15 cellular contexts compared by ENCODE assay signal in the genomic region with DNA sequence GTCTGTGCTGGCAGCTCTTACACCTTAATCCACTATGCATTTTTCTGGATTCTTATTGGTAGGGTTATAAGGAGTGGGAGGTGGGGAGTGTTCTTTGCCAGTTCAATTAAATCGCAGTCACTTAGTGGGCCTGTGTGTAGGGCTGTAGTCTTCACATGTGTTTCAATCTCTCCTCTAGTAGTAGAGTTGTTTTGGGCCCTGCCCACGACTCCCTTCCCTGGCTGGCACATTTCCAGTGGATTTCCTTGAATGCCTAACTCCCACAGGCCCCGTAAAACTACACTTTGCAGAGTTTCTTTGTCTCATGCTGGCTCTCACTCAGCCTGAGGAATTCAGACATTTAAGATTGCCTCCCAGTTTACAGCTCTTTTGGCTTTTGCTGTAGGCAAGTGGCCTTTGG.
A peak's percentile ranks its signal among the peaks of the same experiment; 100 is the strongest.
DNase-seq lines count a peak whose midpoint lies in the region; ATAC-seq and TF ChIP-seq lines count a peak whose summit lies in the region.
"Had no signal": no experiment of that assay in that cellular context is flagged by ENCODE, and none has a peak within 500 bp of the region (broad histone marks: within the 10 kb centered on the region; RNA-seq: fewer than 3 reads in every experiment).

No MANE protein-coding gene starts in this region.

- H3K27me3 ChIP-seq in endodermal cell (ENCODE audit: control insufficient read depth, insufficient read depth, low read length, poor library complexity, severe bottlenecking): no peaks in the 10 kb centered on the region
- H3K27me3 ChIP-seq: heart left ventricle had no signal

- H3K4me1 ChIP-seq in endodermal cell (ENCODE audit: control insufficient read depth, insufficient read depth, low read length): peaks cover 6% of the 10 kb centered on the region

- DNase-seq in GM04504 (ENCODE audit: low read depth) (peak; percentile 1), NCI-H69 (lab: John Stamatoyannopoulos, UW) (peak; percentile 92), endodermal cell (peak; percentile 57), omental fat pad (ENCODE audit: low spot score) (peak; percentile 27), midbrain (lab: John Stamatoyannopoulos, UW) (no peak), G401 (ENCODE audit: low spot score) (no peak), cerebellar nuclear complex (lab: John Stamatoyannopoulos, UW) (no peak)
- DNase-seq: activated naive CD8-positive, alpha-beta T cell treated with anti-CD3 and anti-CD28 coated beads, Interleukin-2, amount 50 U/mL, for 24 hours; effector memory CD8-positive, alpha-beta T cell; MV-4-11 had no signal

- ATAC-seq in omental fat pad (ENCODE audit: low FRiP score) (peak; percentile 78), HG03439 (IDR thresholded peaks at IDR 0.05; ENCODE audit: unreplicated experiment) (no peak)
- ATAC-seq: activated naive CD8-positive, alpha-beta T cell treated with anti-CD3 and anti-CD28 coated beads, Interleukin-2, amount 50 U/mL, for 24 hours; effector memory CD8-positive, alpha-beta T cell; Right ventricle myocardium inferior had no signal

- H3K36me3 ChIP-seq in endodermal cell (ENCODE audit: control insufficient read depth, insufficient read depth, low read length): no peaks in the 10 kb centered on the region
- H3K36me3 ChIP-seq: heart left ventricle had no signal

- no peak overlapping the region for H3K4me3 Mint-ChIP-seq in endodermal cell
- H3K4me3 Mint-ChIP-seq: activated naive CD8-positive, alpha-beta T cell treated with anti-CD3 and anti-CD28 coated beads, Interleukin-2, amount 50 U/mL, for 24 hours; effector memory CD8-positive, alpha-beta T cell; memory B cell had no signal

- TF ChIP-seq CTCF in endodermal cell (conservative IDR thresholded peaks at IDR 0.05) (no peak), omental fat pad (IDR thresholded peaks at IDR 0.05) (no peak)

- H3K4me3 ChIP-seq in endodermal cell (ENCODE audit: low read length): no peak overlapping the region
- H3K4me3 ChIP-seq: heart left ventricle had no signal

- no peaks in the 10 kb centered on the region for H3K9me3 ChIP-seq in endodermal cell (ENCODE audit: control insufficient read depth, low read length)

- 49 to 84% methylated on average over 2 to 3 of the region's 3 CpGs for WGBS in endodermal cell (ENCODE audit: insufficient coverage in 1 of 2, insufficient read length in 1 of 2), 2 experiments

- peaks cover 12% of the 10 kb centered on the region for H3K4me1 Mint-ChIP-seq in endodermal cell
- H3K4me1 Mint-ChIP-seq: activated naive CD8-positive, alpha-beta T cell treated with anti-CD3 and anti-CD28 coated beads, Interleukin-2, amount 50 U/mL, for 24 hours; memory B cell had no signal

- no peaks in the 10 kb centered on the region for H3K9me3 Mint-ChIP-seq in endodermal cell
- H3K9me3 Mint-ChIP-seq: activated naive CD8-positive, alpha-beta T cell treated with anti-CD3 and anti-CD28 coated beads, Interleukin-2, amount 50 U/mL, for 24 hours had no signal

- H3K9ac ChIP-seq in endodermal cell (ENCODE audit: extremely low read depth, low read length, poor library complexity, severe bottlenecking): no peak overlapping the region

- H3K36me3 Mint-ChIP-seq in endodermal cell (ENCODE audit: low read depth): no peaks in the 10 kb centered on the region
- H3K36me3 Mint-ChIP-seq: memory B cell had no signal

- no peaks in the 10 kb centered on the region for H3K27me3 Mint-ChIP-seq in endodermal cell (ENCODE audit: insufficient read depth)
- H3K27me3 Mint-ChIP-seq: activated naive CD8-positive, alpha-beta T cell treated with anti-CD3 and anti-CD28 coated beads, Interleukin-2, amount 50 U/mL, for 24 hours; effector memory CD8-positive, alpha-beta T cell; memory B cell had no signal

- H3K27ac ChIP-seq in endodermal cell (ENCODE audit: low read depth, low read length): no peak overlapping the region
- H3K27ac ChIP-seq: C4-2B, heart left ventricle had no signal

- in situ Hi-C loops in G401 (cut with HindIII; ENCODE audit: low sequenced_read_pairs): no loop called here

- H3K27ac Mint-ChIP-seq in endodermal cell: peak overlapping the region; percentile 33
- H3K27ac Mint-ChIP-seq: activated naive CD8-positive, alpha-beta T cell treated with anti-CD3 and anti-CD28 coated beads, Interleukin-2, amount 50 U/mL, for 24 hours; effector memory CD8-positive, alpha-beta T cell; memory B cell had no signal

Comparison
In these comparisons a context has a peak if more than half of its experiments do, and no peak if none do; other contexts are left out.
1. DNase-seq: peak in GM04504 (single experiment), NCI-H69 (single experiment), endodermal cell (single experiment) and omental fat pad (single experiment); none in midbrain (single experiment), G401 (single experiment) and cerebellar nuclear complex (0 of 2).